1 cellular context compared by ENCODE assay signal in the genomic region with DNA sequence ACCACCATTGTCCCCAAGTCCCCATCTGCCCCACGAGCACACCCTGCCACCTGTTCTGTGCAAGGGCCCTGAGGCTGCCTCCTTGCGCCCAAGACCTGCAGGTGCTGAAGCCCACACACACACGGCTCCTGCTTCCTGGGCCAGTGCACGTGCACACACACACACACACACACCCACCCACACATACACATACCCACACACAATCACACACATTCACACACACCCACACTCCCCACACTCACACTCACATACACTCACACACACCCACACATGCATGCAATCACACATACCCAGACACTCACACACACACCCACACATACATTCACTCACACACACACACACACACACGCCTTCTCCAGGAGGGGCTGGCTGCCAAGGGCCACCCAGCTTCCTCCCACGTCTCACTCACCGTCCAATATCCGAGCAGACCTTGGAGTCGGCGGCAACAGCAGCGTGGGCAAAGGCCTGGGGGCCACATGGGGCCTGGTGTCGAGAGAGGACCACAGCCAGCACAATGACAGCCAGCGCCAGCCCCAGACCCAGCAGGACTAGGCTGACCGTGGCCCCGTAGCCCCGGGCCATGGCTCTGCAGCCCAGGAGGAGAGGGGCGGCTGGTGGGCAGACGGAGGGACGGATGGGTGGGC.
TF ChIP-seq lines count a peak whose summit lies in the region.

No MANE protein-coding gene starts in this region.

TF ChIP-seq in HepG2, 621 proteins besides CTCF, POLR2A, EP300 and RAD21 (continued from another document):
- TF ChIP-seq, protein P1, sequence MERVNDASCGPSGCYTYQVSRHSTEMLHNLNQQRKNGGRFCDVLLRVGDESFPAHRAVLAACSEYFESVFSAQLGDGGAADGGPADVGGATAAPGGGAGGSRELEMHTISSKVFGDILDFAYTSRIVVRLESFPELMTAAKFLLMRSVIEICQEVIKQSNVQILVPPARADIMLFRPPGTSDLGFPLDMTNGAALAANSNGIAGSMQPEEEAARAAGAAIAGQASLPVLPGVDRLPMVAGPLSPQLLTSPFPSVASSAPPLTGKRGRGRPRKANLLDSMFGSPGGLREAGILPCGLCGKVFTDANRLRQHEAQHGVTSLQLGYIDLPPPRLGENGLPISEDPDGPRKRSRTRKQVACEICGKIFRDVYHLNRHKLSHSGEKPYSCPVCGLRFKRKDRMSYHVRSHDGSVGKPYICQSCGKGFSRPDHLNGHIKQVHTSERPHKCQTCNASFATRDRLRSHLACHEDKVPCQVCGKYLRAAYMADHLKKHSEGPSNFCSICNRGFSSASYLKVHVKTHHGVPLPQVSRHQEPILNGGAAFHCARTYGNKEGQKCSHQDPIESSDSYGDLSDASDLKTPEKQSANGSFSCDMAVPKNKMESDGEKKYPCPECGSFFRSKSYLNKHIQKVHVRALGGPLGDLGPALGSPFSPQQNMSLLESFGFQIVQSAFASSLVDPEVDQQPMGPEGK (CRISPR knock-in tag; IDR thresholded peaks at IDR 0.05) = no peak
- TF ChIP-seq, protein P2, sequence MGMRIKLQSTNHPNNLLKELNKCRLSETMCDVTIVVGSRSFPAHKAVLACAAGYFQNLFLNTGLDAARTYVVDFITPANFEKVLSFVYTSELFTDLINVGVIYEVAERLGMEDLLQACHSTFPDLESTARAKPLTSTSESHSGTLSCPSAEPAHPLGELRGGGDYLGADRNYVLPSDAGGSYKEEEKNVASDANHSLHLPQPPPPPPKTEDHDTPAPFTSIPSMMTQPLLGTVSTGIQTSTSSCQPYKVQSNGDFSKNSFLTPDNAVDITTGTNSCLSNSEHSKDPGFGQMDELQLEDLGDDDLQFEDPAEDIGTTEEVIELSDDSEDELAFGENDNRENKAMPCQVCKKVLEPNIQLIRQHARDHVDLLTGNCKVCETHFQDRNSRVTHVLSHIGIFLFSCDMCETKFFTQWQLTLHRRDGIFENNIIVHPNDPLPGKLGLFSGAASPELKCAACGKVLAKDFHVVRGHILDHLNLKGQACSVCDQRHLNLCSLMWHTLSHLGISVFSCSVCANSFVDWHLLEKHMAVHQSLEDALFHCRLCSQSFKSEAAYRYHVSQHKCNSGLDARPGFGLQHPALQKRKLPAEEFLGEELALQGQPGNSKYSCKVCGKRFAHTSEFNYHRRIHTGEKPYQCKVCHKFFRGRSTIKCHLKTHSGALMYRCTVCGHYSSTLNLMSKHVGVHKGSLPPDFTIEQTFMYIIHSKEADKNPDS (CRISPR knock-in tag; IDR thresholded peaks at IDR 0.05) = no peak
- no peak; the same call in 1 of the 2 replicates for TF ChIP-seq GABPB1 (CRISPR knock-in tag; IDR thresholded peaks at IDR 0.05)
- TF ChIP-seq SIX4 (CRISPR knock-in tag; IDR thresholded peaks at IDR 0.05) = no peak
- TF ChIP-seq, protein P3, sequence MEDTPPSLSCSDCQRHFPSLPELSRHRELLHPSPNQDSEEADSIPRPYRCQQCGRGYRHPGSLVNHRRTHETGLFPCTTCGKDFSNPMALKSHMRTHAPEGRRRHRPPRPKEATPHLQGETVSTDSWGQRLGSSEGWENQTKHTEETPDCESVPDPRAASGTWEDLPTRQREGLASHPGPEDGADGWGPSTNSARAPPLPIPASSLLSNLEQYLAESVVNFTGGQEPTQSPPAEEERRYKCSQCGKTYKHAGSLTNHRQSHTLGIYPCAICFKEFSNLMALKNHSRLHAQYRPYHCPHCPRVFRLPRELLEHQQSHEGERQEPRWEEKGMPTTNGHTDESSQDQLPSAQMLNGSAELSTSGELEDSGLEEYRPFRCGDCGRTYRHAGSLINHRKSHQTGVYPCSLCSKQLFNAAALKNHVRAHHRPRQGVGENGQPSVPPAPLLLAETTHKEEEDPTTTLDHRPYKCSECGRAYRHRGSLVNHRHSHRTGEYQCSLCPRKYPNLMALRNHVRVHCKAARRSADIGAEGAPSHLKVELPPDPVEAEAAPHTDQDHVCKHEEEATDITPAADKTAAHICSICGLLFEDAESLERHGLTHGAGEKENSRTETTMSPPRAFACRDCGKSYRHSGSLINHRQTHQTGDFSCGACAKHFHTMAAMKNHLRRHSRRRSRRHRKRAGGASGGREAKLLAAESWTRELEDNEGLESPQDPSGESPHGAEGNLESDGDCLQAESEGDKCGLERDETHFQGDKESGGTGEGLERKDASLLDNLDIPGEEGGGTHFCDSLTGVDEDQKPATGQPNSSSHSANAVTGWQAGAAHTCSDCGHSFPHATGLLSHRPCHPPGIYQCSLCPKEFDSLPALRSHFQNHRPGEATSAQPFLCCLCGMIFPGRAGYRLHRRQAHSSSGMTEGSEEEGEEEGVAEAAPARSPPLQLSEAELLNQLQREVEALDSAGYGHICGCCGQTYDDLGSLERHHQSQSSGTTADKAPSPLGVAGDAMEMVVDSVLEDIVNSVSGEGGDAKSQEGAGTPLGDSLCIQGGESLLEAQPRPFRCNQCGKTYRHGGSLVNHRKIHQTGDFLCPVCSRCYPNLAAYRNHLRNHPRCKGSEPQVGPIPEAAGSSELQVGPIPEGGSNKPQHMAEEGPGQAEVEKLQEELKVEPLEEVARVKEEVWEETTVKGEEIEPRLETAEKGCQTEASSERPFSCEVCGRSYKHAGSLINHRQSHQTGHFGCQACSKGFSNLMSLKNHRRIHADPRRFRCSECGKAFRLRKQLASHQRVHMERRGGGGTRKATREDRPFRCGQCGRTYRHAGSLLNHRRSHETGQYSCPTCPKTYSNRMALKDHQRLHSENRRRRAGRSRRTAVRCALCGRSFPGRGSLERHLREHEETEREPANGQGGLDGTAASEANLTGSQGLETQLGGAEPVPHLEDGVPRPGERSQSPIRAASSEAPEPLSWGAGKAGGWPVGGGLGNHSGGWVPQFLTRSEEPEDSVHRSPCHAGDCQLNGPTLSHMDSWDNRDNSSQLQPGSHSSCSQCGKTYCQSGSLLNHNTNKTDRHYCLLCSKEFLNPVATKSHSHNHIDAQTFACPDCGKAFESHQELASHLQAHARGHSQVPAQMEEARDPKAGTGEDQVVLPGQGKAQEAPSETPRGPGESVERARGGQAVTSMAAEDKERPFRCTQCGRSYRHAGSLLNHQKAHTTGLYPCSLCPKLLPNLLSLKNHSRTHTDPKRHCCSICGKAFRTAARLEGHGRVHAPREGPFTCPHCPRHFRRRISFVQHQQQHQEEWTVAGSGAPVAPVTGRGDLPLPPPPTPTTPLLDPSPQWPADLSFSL (CRISPR knock-in tag; IDR thresholded peaks at IDR 0.05) = peak; percentile 91
- no peak for TF ChIP-seq ZNF589 (CRISPR knock-in tag; conservative IDR thresholded peaks at IDR 0.05)
- TF ChIP-seq, protein P4, sequence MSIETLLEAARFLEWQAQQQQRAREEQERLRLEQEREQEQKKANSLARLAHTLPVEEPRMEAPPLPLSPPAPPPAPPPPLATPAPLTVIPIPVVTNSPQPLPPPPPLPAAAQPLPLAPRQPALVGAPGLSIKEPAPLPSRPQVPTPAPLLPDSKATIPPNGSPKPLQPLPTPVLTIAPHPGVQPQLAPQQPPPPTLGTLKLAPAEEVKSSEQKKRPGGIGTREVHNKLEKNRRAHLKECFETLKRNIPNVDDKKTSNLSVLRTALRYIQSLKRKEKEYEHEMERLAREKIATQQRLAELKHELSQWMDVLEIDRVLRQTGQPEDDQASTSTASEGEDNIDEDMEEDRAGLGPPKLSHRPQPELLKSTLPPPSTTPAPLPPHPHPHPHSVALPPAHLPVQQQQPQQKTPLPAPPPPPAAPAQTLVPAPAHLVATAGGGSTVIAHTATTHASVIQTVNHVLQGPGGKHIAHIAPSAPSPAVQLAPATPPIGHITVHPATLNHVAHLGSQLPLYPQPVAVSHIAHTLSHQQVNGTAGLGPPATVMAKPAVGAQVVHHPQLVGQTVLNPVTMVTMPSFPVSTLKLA (IDR thresholded peaks at IDR 0.05) = peak; percentile 40; the same call in 1 of the 2 replicates
- TF ChIP-seq ZFX (CRISPR knock-in tag; IDR thresholded peaks at IDR 0.05; ENCODE audit: low read depth) = peak; percentile 35; the same call in 1 of the 2 replicates
- TF ChIP-seq, protein P5, sequence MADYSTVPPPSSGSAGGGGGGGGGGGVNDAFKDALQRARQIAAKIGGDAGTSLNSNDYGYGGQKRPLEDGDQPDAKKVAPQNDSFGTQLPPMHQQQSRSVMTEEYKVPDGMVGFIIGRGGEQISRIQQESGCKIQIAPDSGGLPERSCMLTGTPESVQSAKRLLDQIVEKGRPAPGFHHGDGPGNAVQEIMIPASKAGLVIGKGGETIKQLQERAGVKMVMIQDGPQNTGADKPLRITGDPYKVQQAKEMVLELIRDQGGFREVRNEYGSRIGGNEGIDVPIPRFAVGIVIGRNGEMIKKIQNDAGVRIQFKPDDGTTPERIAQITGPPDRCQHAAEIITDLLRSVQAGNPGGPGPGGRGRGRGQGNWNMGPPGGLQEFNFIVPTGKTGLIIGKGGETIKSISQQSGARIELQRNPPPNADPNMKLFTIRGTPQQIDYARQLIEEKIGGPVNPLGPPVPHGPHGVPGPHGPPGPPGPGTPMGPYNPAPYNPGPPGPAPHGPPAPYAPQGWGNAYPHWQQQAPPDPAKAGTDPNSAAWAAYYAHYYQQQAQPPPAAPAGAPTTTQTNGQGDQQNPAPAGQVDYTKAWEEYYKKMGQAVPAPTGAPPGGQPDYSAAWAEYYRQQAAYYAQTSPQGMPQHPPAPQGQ (CRISPR knock-in tag; IDR thresholded peaks at IDR 0.05; ENCODE audit: borderline replicate concordance) = no peak
- TF ChIP-seq HNRNPL (IDR thresholded peaks at IDR 0.05; ENCODE audit: low read depth, low read length) = 0 out of 2 replicates have a peak, but pooled peaks have one; percentile 45
